10 cellular contexts compared by ENCODE assay signal in the genomic region with DNA sequence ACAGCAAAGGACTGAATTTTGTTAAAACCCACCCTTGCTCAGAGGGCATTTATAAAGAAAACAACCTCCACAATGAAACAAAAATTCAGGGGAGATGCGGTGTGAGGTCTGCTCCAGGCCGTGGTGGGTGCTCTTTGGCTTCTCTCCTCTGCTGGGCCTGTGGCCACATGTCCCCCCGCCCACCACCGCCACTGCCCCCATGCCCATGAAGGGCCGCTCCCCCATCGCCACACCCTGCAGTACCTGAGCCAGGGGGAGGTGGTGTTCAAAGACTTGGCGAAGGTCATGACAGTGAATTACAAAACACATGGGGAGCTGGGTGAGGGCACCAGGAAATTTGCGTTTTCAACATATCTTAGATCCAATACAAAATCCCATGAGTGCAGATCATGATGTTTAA. TPM values are rescaled to one million over a fixed set of nuclear protein-coding genes. Genes with fewer than 3 reads are reported as not detected.
"Had no signal": no experiment of that assay in that cellular context is flagged by ENCODE, and none has a peak within 500 bp of the region (broad histone marks: within the 10 kb centered on the region; RNA-seq: fewer than 3 reads in every experiment).

No MANE protein-coding gene starts in this region.

- H3K9me3 ChIP-seq: HAP-1 had no signal

- H3K4me3 Mint-ChIP-seq: IgD-negative memory B cell had no signal

- H3K4me3 ChIP-seq: GM23248, HAP-1 had no signal

- ATAC-seq: HCT116 had no signal

- H3K9ac ChIP-seq: GM23248, KMS-11 had no signal

- H3K27ac ChIP-seq: GM23248, KMS-11 had no signal

- FAIRE-seq: HTR-8/SVneo had no signal

- H3K9me3 Mint-ChIP-seq: IgD-negative memory B cell had no signal

- H3K4me1 Mint-ChIP-seq: IgD-negative memory B cell had no signal

- DNase-seq: GM23248, GOT3, KBM-7 had no signal

- H3K36me3 ChIP-seq: HAP-1 had no signal

- H3K27ac Mint-ChIP-seq: IgD-negative memory B cell had no signal

- H3K4me1 ChIP-seq: HAP-1 had no signal

RNA-seq across cellular contexts. Expression of a gene that starts 14.2 kb away (rescaled TPM):
- total RNA-seq: H7, HT-29 had no signal
- polyA plus RNA-seq: IgD-negative memory B cell had no signal

RNA-seq across cellular contexts. Expression of a gene that starts 54.9 kb away (rescaled TPM):
- total RNA-seq: H7, HT-29 had no signal
- polyA plus RNA-seq: IgD-negative memory B cell had no signal
